Comparison of ENCODE assay signal across 8 cellular contexts in the genomic region with DNA sequence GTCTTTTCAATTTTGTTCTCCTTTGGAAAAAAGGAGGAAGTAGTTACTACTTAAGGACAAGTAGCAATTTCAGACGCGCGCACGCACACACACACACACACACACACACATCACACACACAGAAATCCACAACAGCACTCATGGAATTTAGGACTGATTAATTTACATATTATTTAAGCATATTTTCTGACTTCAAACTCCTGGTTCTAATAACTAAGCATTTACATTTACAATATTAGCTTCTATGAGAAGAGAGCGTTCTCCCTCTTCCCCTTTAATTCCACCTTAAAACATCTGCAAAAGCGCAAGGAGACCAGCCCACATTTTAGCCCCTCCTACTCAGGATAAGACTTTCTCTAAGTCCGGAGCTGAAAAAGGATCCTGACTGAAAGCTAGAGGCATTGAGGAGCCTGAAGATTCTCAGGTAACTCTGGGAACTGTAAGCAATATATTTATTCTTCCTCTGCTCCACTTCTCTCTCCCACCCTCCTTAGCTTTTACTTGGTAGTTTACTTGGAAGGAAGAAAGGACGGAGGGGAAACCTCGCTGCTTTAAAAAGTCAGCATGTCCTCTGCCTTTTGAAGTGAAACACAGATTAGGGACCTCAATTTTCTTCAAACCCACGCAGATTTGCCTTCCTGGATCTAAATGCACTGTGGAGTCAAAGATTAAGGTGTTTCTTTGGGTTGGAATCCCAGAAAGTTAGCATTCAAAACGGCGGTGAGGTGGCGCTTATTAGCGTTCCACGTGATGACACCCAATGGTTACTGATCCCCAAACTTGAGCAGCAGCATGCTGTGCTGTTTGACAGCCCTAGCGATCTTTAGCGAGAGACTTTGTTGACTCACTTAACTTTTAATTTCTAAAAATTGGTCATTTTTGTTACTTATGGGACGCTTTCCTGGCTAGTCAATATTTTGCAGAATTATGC. TPM values are rescaled to one million over a fixed set of nuclear protein-coding genes. Genes with fewer than 3 reads are reported as not detected.
DNase-seq lines count a peak whose midpoint lies in the region; ATAC-seq and TF ChIP-seq lines count a peak whose summit lies in the region.

A gene (plus strand): TSS at position 338 of the 931 bp plus-strand sequence. CDS start 25,406 bp downstream, outside the sequence.

- H3K9me3 ChIP-seq in SJSA1 (replicated peaks) (no peaks in the 10 kb centered on the region), duodenal mucosa (ENCODE audit: control insufficient read depth in 1 of 2, low read length in 2 of 2) (no peaks in the 10 kb centered on the region), lower lobe of right lung (no peaks in the 10 kb centered on the region), thoracic aorta (no peaks in the 10 kb centered on the region)

- no peaks in the 10 kb centered on the region for H3K36me3 ChIP-seq in SJSA1
- H3K36me3 ChIP-seq in duodenal mucosa (ENCODE audit: control insufficient read depth in 1 of 2, insufficient read depth in 2 of 2, low read length in 2 of 2) = no peaks in the 10 kb centered on the region
- no peaks in the 10 kb centered on the region for H3K36me3 ChIP-seq in lower lobe of right lung
- H3K36me3 ChIP-seq in thoracic aorta = no peaks in the 10 kb centered on the region

- TF ChIP-seq CTCF in lower lobe of right lung (IDR thresholded peaks at IDR 0.05) (no peak), thoracic aorta (IDR thresholded peaks at IDR 0.05) (no peak)

- H3K4me3 ChIP-seq in SJSA1 = peak within 1 kb of the TSS; percentile 20
- peak within 1 kb of the TSS; percentile 82 to 98 for H3K4me3 ChIP-seq in duodenal mucosa (ENCODE audit: low read depth in 1 of 2, low read length in 2 of 2)
- peak within 1 kb of the TSS; percentile 69 for H3K4me3 ChIP-seq in lower lobe of right lung
- peak within 1 kb of the TSS; percentile 92 for H3K4me3 ChIP-seq in thoracic aorta

- H3K27me3 ChIP-seq in SJSA1 (replicated peaks) (0 out of 2 replicates have a peak, but pooled peaks cover 2% of the 10 kb centered on the region), duodenal mucosa (ENCODE audit: control insufficient read depth in 1 of 2, insufficient read depth in 2 of 2, low read length in 2 of 2) (no peaks in the 10 kb centered on the region), lower lobe of right lung (ENCODE audit: low read depth) (no peaks in the 10 kb centered on the region), thoracic aorta (replicated peaks; ENCODE audit: insufficient read depth) (no peaks in the 10 kb centered on the region)

- no peaks in the 10 kb centered on the region for H3K4me1 ChIP-seq in SJSA1 (replicated peaks)
- peaks cover 0 to 6% of the 10 kb centered on the region in 2 donors for H3K4me1 ChIP-seq in duodenal mucosa (ENCODE audit: control insufficient read depth in 1 of 2, insufficient read depth in 2 of 2, low read length in 2 of 2)
- H3K4me1 ChIP-seq in lower lobe of right lung = no peaks in the 10 kb centered on the region
- H3K4me1 ChIP-seq in thoracic aorta (ENCODE audit: control insufficient read depth in 1 of 2, low read depth in 2 of 2) = peaks cover 0 to 5% of the 10 kb centered on the region in 2 donors

- H3K9ac ChIP-seq in duodenal mucosa (ENCODE audit: low read depth in 1 of 2, low read length in 2 of 2) = peak within 1 kb of the TSS; percentile 67 to 88

- intact Hi-C loops in lower lobe of right lung (cut with DNase I) = no loop called here

- ATAC-seq in GM19438 (IDR thresholded peaks at IDR 0.05; ENCODE audit: low read depth, unreplicated experiment) (peak; percentile 85), HG03432 (IDR thresholded peaks at IDR 0.05; ENCODE audit: unreplicated experiment) (peak; percentile 83), lower lobe of right lung (peak; percentile 94 to 97), thoracic aorta (ENCODE audit: insufficient number of reproducible peaks, low FRiP score, low read depth) (no peak)

- H3K27ac ChIP-seq in SJSA1 = no peak within 1 kb of the TSS
- H3K27ac ChIP-seq in duodenal mucosa (ENCODE audit: low read depth, low read length) = peak within 1 kb of the TSS; percentile 12
- peak within 1 kb of the TSS; percentile 85 for H3K27ac ChIP-seq in lower lobe of right lung
- peak within 1 kb of the TSS in 1 of 2 donors; percentile 32 for H3K27ac ChIP-seq in thoracic aorta

- DNase-seq in COLO829 (ENCODE audit: low spot score) = peak; percentile 80
- peak in 1 of 2 experiments; percentile 28 for DNase-seq in SJSA1 (ENCODE audit: low read depth in 1 of 2, low spot score in 2 of 2)
- DNase-seq in lower lobe of right lung = peak; percentile 69
- no peak for DNase-seq in thoracic aorta (ENCODE audit: low spot score)
- DNase-seq in NCI-H2081 (lab: John Stamatoyannopoulos, UW) = no peak

RNA-seq across cellular contexts. Expression of the gene that starts here (rescaled TPM):
- 0.39 TPM in 1 of 2 replicates, not detected in the other for total RNA-seq in SJSA1 (2014; rRNA removed; shearing (Covaris generic))
- total RNA-seq in lower lobe of right lung (10.1 TPM), thoracic aorta (1 to 10 TPM; 5.2 to 8.8 TPM)

Comparison
In these comparisons a context has a peak if more than half of its experiments do, and no peak if none do; other contexts are left out.
1. DNase-seq: peak in COLO829 (single experiment) and lower lobe of right lung (single experiment); none in thoracic aorta (single experiment) and NCI-H2081 (0 of 2).
2. H3K4me3 ChIP-seq: peak in every context shown above with its lines; median percentile 92 in thoracic aorta; 90 in duodenal mucosa; 69 in lower lobe of right lung; 20 in SJSA1.